1 cellular context compared by ENCODE assay signal in the genomic region with DNA sequence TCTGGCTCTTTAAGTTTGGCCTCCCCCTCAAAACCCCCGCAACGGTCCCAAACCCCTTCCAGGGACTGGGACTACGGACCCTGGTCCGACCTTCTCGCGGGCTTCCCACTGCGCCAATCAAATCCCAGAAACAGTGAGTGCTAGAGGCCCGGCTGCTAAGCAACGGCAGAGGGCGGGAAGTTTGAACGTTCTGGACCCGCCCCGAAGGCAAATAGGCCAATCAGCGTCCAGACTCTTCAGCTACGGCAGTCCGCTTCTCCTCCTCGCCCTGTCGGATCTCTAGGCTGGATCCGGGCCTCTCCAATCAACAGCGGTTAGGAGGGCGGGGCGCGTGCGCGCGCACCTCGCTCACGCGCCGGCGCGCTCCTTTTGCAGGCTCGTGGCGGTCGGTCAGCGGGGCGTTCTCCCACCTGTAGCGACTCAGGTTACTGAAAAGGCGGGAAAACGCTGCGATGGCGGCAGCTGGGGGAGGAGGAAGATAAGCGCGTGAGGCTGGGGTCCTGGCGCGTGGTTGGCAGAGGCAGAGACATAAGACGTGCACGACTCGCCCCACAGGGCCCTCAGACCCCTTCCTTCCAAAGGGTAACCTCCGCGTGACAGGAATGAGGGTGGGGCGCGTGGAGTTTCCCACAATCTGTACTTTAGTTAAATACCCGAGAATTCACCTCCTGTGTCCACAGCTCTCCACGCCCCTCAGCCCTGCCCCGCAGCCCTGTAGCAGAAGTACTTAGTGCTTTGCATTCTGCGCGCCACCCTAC.
A peak's percentile ranks its signal among the peaks of the same experiment; 100 is the strongest.
TF ChIP-seq lines count a peak whose summit lies in the region.

MSH5 (plus strand) TSS at position 367 of the 758 bp plus-strand sequence. CDS start 462 bp downstream, outside the sequence.

TF ChIP-seq in HepG2, 621 proteins besides CTCF, POLR2A, EP300 and RAD21 (continued from another document and continues in another):
- TF ChIP-seq, protein P1, sequence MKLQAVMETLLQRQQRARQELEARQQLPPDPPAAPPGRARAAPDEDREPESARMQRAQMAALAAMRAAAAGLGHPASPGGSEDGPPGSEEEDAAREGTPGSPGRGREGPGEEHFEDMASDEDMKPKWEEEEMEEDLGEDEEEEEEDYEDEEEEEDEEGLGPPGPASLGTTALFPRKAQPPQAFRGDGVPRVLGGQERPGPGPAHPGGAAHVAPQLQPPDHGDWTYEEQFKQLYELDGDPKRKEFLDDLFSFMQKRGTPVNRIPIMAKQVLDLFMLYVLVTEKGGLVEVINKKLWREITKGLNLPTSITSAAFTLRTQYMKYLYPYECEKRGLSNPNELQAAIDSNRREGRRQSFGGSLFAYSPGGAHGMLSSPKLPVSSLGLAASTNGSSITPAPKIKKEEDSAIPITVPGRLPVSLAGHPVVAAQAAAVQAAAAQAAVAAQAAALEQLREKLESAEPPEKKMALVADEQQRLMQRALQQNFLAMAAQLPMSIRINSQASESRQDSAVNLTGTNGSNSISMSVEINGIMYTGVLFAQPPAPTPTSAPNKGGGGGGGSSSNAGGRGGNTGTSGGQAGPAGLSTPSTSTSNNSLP (IDR thresholded peaks at IDR 0.05; ENCODE audit: low read depth, low read length) = peak; percentile 19; the same call in 1 of the 2 replicates
- TF ChIP-seq TOE1 (CRISPR knock-in tag; IDR thresholded peaks at IDR 0.05) (no peak; the same call in 1 of the 2 replicates), FOXP1 (IDR thresholded peaks at IDR 0.05) (no peak), FOXP1 (CRISPR knock-in tag; IDR thresholded peaks at IDR 0.05) (no peak), PHF8 (CRISPR knock-in tag; IDR thresholded peaks at IDR 0.05) (peak; percentile 76), ZNF34 (CRISPR knock-in tag; IDR thresholded peaks at IDR 0.05; ENCODE audit: borderline replicate concordance) (peak; percentile 52; the same call in 1 of the 2 replicates), MYC (CRISPR knock-in tag; IDR thresholded peaks at IDR 0.05; ENCODE audit: borderline replicate concordance) (peak; percentile 97), SRSF4 (IDR thresholded peaks at IDR 0.05; ENCODE audit: low read depth, low read length, poor library complexity, severe bottlenecking) (no peak), RNF219 (CRISPR knock-in tag; IDR thresholded peaks at IDR 0.05) (no peak), ZSCAN31 (CRISPR knock-in tag; IDR thresholded peaks at IDR 0.05; ENCODE audit: low read depth) (peak; percentile 94), NBN (conservative IDR thresholded peaks at IDR 0.05) (no peak), ASH2L (IDR thresholded peaks at IDR 0.05; ENCODE audit: insufficient read length, low read depth, low read length) (peak; percentile 35), ZNF367 (CRISPR knock-in tag; IDR thresholded peaks at IDR 0.05; ENCODE audit: borderline replicate concordance) (0 out of 2 replicates have a peak, but pooled peaks have one; percentile 33), ZNF775 (CRISPR knock-in tag; IDR thresholded peaks at IDR 0.05; ENCODE audit: borderline replicate concordance) (peak; percentile 92), ZNF30 (CRISPR knock-in tag; IDR thresholded peaks at IDR 0.05) (peak; percentile 99), MIER3 (CRISPR knock-in tag; IDR thresholded peaks at IDR 0.05; ENCODE audit: borderline replicate concordance) (no peak; the same call in 1 of the 2 replicates), MBD4 (IDR thresholded peaks at IDR 0.05; ENCODE audit: borderline replicate concordance, low read length) (no peak), ELF3 (CRISPR knock-in tag; IDR thresholded peaks at IDR 0.05) (peak; percentile 47), PBX3 (CRISPR knock-in tag; IDR thresholded peaks at IDR 0.05; ENCODE audit: borderline replicate concordance) (no peak), ZNF841 (CRISPR knock-in tag; IDR thresholded peaks at IDR 0.05; ENCODE audit: borderline replicate concordance) (peak; percentile 97), ZSCAN9 (CRISPR knock-in tag; IDR thresholded peaks at IDR 0.05; ENCODE audit: borderline replicate concordance) (peak; percentile 81), PCBP1 (IDR thresholded peaks at IDR 0.05; ENCODE audit: borderline replicate concordance, low read depth, low read length) (0 out of 2 replicates have a peak, but pooled peaks have one; percentile 79), NR1H2 (CRISPR knock-in tag; IDR thresholded peaks at IDR 0.05; ENCODE audit: borderline replicate concordance, low read depth) (0 out of 2 replicates have a peak, but pooled peaks have one; percentile 94), ZNF577 (CRISPR knock-in tag; IDR thresholded peaks at IDR 0.05; ENCODE audit: borderline replicate concordance, low read depth) (no peak), ZSCAN29 (CRISPR knock-in tag; conservative IDR thresholded peaks at IDR 0.05) (0 out of 2 replicates have a peak, but pooled peaks have one; percentile 42), JUNB (CRISPR knock-in tag; IDR thresholded peaks at IDR 0.05; ENCODE audit: borderline replicate concordance) (peak; percentile 96), FIP1L1 (IDR thresholded peaks at IDR 0.05; ENCODE audit: borderline replicate concordance, insufficient read depth, low read depth, low read length) (0 out of 2 replicates have a peak, but pooled peaks have one; percentile 34), SNRNP70 (IDR thresholded peaks at IDR 0.05; ENCODE audit: low read depth, low read length) (no peak), TEAD3 (CRISPR knock-in tag; optimal IDR thresholded peaks at IDR 0.05; ENCODE audit: borderline replicate concordance) (peak; percentile 72), ZNF891 (CRISPR knock-in tag; IDR thresholded peaks at IDR 0.05) (peak; percentile 98), ZNF567 (CRISPR knock-in tag; IDR thresholded peaks at IDR 0.05; ENCODE audit: borderline replicate concordance) (no peak; the same call in 1 of the 2 replicates), NR2F2 (IDR thresholded peaks at IDR 0.05; ENCODE audit: borderline replicate concordance, low read depth) (no peak), MATR3 (CRISPR knock-in tag; IDR thresholded peaks at IDR 0.05) (no peak), ZNF589 (CRISPR knock-in tag; conservative IDR thresholded peaks at IDR 0.05) (peak; percentile 99), NFE2L1 (CRISPR knock-in tag; IDR thresholded peaks at IDR 0.05; ENCODE audit: borderline replicate concordance) (peak; percentile 88; the same call in 1 of the 2 replicates), ARNT2 (CRISPR knock-in tag; IDR thresholded peaks at IDR 0.05; ENCODE audit: low read depth) (peak; percentile 98)
- TF ChIP-seq, protein P2, sequence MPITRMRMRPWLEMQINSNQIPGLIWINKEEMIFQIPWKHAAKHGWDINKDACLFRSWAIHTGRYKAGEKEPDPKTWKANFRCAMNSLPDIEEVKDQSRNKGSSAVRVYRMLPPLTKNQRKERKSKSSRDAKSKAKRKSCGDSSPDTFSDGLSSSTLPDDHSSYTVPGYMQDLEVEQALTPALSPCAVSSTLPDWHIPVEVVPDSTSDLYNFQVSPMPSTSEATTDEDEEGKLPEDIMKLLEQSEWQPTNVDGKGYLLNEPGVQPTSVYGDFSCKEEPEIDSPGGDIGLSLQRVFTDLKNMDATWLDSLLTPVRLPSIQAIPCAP (CRISPR knock-in tag; IDR thresholded peaks at IDR 0.05; ENCODE audit: low read depth) = peak; percentile 94
- TF ChIP-seq, protein P3, sequence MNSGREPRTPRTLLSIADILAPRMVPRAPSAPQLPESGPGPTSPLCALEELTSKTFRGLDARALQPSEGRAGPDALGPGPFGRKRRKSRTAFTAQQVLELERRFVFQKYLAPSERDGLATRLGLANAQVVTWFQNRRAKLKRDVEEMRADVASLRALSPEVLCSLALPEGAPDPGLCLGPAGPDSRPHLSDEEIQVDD (CRISPR knock-in tag; IDR thresholded peaks at IDR 0.05; ENCODE audit: borderline replicate concordance) = peak; percentile 98; the same call in 1 of the 2 replicates
- TF ChIP-seq, protein P4, sequence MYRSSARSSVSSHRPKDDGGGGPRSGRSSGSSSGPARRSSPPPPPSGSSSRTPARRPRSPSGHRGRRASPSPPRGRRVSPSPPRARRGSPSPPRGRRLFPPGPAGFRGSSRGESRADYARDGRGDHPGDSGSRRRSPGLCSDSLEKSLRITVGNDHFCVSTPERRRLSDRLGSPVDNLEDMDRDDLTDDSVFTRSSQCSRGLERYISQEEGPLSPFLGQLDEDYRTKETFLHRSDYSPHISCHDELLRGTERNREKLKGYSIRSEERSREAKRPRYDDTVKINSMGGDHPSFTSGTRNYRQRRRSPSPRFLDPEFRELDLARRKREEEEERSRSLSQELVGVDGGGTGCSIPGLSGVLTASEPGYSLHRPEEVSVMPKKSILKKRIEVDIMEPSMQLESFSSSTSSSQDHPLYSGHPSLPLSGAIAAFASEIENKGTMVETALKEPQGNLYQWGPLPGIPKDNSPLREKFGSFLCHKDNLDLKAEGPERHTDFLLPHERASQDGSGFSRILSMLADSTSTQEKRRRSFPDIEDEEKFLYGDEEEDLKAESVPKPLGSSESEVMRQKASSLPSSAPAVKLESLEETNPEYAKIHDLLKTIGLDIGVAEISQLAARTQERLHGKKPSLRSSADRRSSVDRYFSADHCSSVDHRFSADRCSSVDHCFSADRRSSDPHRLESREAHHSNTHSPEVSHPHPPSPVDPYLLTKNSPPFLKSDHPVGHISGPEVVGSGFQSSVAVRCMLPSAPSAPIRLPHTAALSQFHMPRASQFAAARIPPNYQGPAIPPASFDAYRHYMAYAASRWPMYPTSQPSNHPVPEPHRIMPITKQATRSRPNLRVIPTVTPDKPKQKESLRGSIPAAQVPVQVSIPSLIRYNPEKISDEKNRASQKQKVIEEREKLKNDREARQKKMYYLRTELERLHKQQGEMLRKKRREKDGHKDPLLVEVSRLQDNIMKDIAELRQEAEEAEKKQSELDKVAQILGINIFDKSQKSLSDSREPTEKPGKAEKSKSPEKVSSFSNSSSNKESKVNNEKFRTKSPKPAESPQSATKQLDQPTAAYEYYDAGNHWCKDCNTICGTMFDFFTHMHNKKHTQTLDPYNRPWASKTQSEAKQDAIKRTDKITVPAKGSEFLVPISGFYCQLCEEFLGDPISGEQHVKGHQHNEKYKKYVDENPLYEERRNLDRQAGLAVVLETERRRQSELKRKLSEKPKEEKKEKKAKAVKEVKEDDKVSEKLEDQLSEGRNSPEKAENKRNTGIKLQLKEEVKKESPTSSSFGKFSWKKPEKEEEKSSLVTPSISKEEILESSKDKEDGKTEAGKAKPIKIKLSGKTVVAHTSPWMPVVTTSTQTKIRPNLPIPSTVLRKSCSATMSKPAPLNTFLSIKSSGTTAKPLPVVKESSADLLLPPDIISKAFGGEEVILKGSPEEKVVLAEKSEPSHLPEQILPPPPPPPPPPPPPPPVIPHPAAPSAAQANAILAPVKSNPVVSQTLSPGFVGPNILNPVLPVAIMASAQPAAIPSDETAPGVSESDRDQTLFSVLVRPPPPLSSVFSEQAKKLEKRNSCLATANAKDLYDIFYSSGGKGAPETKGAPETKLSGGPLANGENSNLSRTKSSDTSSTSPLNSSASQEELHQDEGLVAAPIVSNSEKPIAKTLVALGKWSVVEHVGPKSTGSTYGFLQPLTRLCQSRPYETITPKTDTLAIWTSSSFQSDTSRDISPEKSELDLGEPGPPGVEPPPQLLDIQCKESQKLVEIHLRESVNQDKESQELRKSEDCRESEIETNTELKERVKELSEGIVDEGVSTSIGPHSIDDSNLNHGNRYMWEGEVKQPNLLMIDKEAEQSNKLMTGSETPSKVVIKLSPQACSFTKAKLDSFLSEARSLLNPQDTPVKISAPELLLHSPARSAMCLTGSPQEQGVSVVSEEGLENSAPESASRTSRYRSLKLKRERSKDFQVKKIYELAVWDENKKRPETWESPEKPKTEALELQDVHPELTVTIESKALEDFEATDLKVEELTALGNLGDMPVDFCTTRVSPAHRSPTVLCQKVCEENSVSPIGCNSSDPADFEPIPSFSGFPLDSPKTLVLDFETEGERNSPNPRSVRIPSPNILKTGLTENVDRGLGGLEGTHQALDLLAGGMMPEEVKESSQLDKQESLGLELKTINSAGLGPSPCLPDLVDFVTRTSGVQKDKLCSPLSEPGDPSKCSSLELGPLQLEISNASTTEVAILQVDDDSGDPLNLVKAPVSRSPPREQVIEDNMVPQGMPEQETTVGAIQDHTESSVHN (CRISPR knock-in tag; IDR thresholded peaks at IDR 0.05) = peak; percentile 98
- TF ChIP-seq, protein P5, sequence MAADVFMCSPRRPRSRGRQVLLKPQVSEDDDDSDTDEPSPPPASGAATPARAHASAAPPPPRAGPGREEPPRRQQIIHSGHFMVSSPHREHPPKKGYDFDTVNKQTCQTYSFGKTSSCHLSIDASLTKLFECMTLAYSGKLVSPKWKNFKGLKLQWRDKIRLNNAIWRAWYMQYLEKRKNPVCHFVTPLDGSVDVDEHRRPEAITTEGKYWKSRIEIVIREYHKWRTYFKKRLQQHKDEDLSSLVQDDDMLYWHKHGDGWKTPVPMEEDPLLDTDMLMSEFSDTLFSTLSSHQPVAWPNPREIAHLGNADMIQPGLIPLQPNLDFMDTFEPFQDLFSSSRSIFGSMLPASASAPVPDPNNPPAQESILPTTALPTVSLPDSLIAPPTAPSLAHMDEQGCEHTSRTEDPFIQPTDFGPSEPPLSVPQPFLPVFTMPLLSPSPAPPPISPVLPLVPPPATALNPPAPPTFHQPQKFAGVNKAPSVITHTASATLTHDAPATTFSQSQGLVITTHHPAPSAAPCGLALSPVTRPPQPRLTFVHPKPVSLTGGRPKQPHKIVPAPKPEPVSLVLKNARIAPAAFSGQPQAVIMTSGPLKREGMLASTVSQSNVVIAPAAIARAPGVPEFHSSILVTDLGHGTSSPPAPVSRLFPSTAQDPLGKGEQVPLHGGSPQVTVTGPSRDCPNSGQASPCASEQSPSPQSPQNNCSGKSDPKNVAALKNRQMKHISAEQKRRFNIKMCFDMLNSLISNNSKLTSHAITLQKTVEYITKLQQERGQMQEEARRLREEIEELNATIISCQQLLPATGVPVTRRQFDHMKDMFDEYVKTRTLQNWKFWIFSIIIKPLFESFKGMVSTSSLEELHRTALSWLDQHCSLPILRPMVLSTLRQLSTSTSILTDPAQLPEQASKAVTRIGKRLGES (CRISPR knock-in tag; IDR thresholded peaks at IDR 0.05; ENCODE audit: borderline replicate concordance) = no peak; the same call in 1 of the 2 replicates
